In the genomic region with DNA sequence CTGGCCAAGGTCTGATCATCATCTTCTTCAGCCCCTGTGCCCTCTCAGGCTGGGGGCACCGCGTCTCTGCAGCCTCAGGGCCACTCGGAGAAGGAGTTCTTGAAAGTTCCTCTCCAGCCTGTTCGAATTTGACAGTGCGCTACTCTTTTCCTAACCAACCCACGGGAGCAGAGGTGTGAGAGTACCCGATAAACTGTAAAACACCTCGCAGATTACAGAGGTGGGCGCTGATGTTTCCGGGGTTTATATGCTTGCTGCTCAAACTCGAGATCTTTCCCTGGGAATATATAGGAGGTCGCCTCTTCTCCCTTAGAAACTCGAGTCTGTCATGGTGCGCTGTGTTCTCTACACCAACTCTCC, we compare ENCODE assay signal across 8 cellular contexts. TPM values are rescaled to one million over a fixed set of nuclear protein-coding genes. Genes with fewer than 3 reads are reported as not detected.
A peak's percentile ranks its signal among the peaks of the same experiment; 100 is the strongest.
DNase-seq lines count a peak whose midpoint lies in the region; ATAC-seq and TF ChIP-seq lines count a peak whose summit lies in the region.

No MANE protein-coding gene starts in this region.

- H3K36me3 ChIP-seq in HUES48 (ENCODE audit: control insufficient read depth, insufficient read depth, low read length) = peaks cover 37% of the 10 kb centered on the region
- H3K36me3 ChIP-seq in brain microvascular endothelial cell (replicated peaks) = peaks cover 8% of the 10 kb centered on the region
- peaks cover 23 to 39% (median 24%) of the 10 kb centered on the region in 3 donors for H3K36me3 ChIP-seq in tibial artery

- H3K27ac ChIP-seq in HUES48 (ENCODE audit: low read depth, low read length) = peak overlapping the region; percentile 99
- peak overlapping the region; percentile 80 for H3K27ac ChIP-seq in brain microvascular endothelial cell
- peak overlapping the region; percentile 85 to 90 for H3K27ac ChIP-seq in tibial artery

- H3K4me3 ChIP-seq in HUES48 (ENCODE audit: low read depth, low read length) (peak overlapping the region; percentile 97), brain microvascular endothelial cell (ENCODE audit: low read depth, low read length) (peak overlapping the region; percentile 94), tibial artery (peak overlapping the region; percentile 79 to 86)

- DNase-seq in NCI-H82 (lab: John Stamatoyannopoulos, UW) = peak; percentile 35
- DNase-seq in NCI-H82 treated with DMSO at 0.1 percent for 48 hours (lab: John Stamatoyannopoulos, UW; ENCODE audit: unreplicated experiment) = no peak
- DNase-seq in brain microvascular endothelial cell = no peak
- no peak for DNase-seq in left lobe of liver (ENCODE audit: low spot score)
- peak in 1 of 2 donors; percentile 23 for DNase-seq in tibial artery
- DNase-seq in SHP77 (lab: John Stamatoyannopoulos, UW) = no peak
- DNase-seq in NK-92 (lab: John Stamatoyannopoulos, UW; ENCODE audit: unreplicated experiment) = no peak

- in situ Hi-C loops in brain microvascular endothelial cell (cut with HindIII; ENCODE audit: low pct_ligation_motif_present, low sequenced_read_pairs) = no loop called here

- peak; percentile 26 for ATAC-seq in left lobe of liver

- H3K4me1 ChIP-seq in HUES48 (ENCODE audit: control insufficient read depth, insufficient read depth, low read length) (peaks cover 5% of the 10 kb centered on the region; the same call in 1 of the 2 replicates), tibial artery (peaks cover 0 to 25% (median 10%) of the 10 kb centered on the region in 4 donors)

- H3K9me3 ChIP-seq in HUES48 (ENCODE audit: control insufficient read depth, insufficient read depth, low read length) = no peaks in the 10 kb centered on the region
- H3K9me3 ChIP-seq in tibial artery = no peaks in the 10 kb centered on the region

- H3K9ac ChIP-seq in HUES48 (ENCODE audit: low read depth, low read length) = peak overlapping the region; percentile 84

- no peak for TF ChIP-seq CTCF in brain microvascular endothelial cell (IDR thresholded peaks at IDR 0.05; ENCODE audit: low read depth, low read length, missing control alignments)
- no peak for TF ChIP-seq CTCF in tibial artery (IDR thresholded peaks at IDR 0.05)

- H3K27me3 ChIP-seq in HUES48 (ENCODE audit: control insufficient read depth, insufficient read depth, low read length) (no peaks in the 10 kb centered on the region), brain microvascular endothelial cell (replicated peaks) (no peaks in the 10 kb centered on the region), tibial artery (no peaks in the 10 kb centered on the region)

- intact Hi-C loops in tibial artery (cut with DNase I; ENCODE audit: low total_unique reads) = no loop called here

RNA-seq across cellular contexts. Expression of gene CTR9, which starts 0.5 kb away (rescaled TPM):
- total RNA-seq in left lobe of liver = 16.1 TPM

RNA-seq across cellular contexts. Expression of gene EIF4G2, which starts 57.2 kb away (rescaled TPM):
- 318 TPM for total RNA-seq in left lobe of liver

RNA-seq across cellular contexts. Expression of gene IRAG1, which starts 58.0 kb away (rescaled TPM):
- 0.53 TPM for total RNA-seq in left lobe of liver
